ENCODE assay signal across 12 cellular contexts in genomic region chr2:159118859-159119510, GRCh38.
DNase-seq lines count a peak whose midpoint lies in the region; ATAC-seq, FAIRE-seq and TF ChIP-seq lines count a peak whose summit lies in the region.
"Had no signal": no experiment of that assay in that cellular context is flagged by ENCODE, and none has a peak within 500 bp of the region (broad histone marks: within the 10 kb centered on the region; RNA-seq: fewer than 3 reads in every experiment).

No MANE protein-coding gene starts in this region.

- H3F3A ChIP-seq in MM.1S (ENCODE audit: insufficient read depth, low read length): no peaks in the 10 kb centered on the region

- H3K9me3 ChIP-seq in MM.1S (replicated peaks; ENCODE audit: insufficient read depth, low read length) (no peaks in the 10 kb centered on the region), esophagus muscularis mucosa (no peaks in the 10 kb centered on the region), psoas muscle (no peaks in the 10 kb centered on the region)
- H3K9me3 ChIP-seq: gastrocnemius medialis, neutrophil had no signal

- no peak for FAIRE-seq in GM12892 (lab: Jason Lieb, UNC)

- TF ChIP-seq POLR2A in esophagus muscularis mucosa (IDR thresholded peaks at IDR 0.05; ENCODE audit: low read depth) (no peak), GM12892 (IDR thresholded peaks at IDR 0.05; ENCODE audit: low read depth, low read length) (no peak)

- DNase-seq in NCI-H2171 treated with DMSO at 0.1 percent for 48 hours (lab: John Stamatoyannopoulos, UW): peak; percentile 34
- no peak for DNase-seq in NCI-H2171 (lab: John Stamatoyannopoulos, UW)
- DNase-seq in MM.1S: peak; percentile 27
- no peak for DNase-seq in esophagus muscularis mucosa (ENCODE audit: extremely low spot score)
- no peak for DNase-seq in psoas muscle
- DNase-seq in GM12892 (ENCODE audit: insufficient read length): no peak
- DNase-seq in dedifferentiated amniotic fluid mesenchymal stem cell (ENCODE audit: extremely low spot score): no peak
- DNase-seq in stimulated activated CD4-positive, alpha-beta T cell treated with anti-CD3 and anti-CD28 coated beads, Interleukin-4, amount 100 ng/mL, for 4 hours: no peak

- H2AFZ ChIP-seq in MM.1S (ENCODE audit: low read length): no peak overlapping the region

- H3K9ac ChIP-seq in MM.1S (ENCODE audit: low read length): no peak overlapping the region

- intact Hi-C loops in esophagus muscularis mucosa (cut with DNase I): loop anchor here (2.0 kb wide), 1 partner anchor 218 kb away; no protein-coding TSS in a partner anchor
- intact Hi-C loops in psoas muscle (cut with DNase I): loop anchor here (2.0 kb wide), 2 partner anchors 214 to 218 kb away; no protein-coding TSS in a partner anchor

- no peaks in the 10 kb centered on the region for H3K36me3 ChIP-seq in MM.1S (replicated peaks; ENCODE audit: insufficient read depth, low read length)
- H3K36me3 ChIP-seq in esophagus muscularis mucosa: no peaks in the 10 kb centered on the region
- H3K36me3 ChIP-seq in psoas muscle (ENCODE audit: insufficient read depth in 1 of 2, low read depth in 1 of 2): no peaks in the 10 kb centered on the region
- H3K36me3 ChIP-seq: gastrocnemius medialis, neutrophil, spleen had no signal

- H3K4me1 ChIP-seq in MM.1S (ENCODE audit: low read length) (peaks cover 10% of the 10 kb centered on the region), esophagus muscularis mucosa (peaks cover 27 to 48% (median 31%) of the 10 kb centered on the region in 4 donors), psoas muscle (peaks cover 10% of the 10 kb centered on the region)

- H3K9me2 ChIP-seq in MM.1S (replicated peaks; ENCODE audit: insufficient read depth, low read length): no peaks in the 10 kb centered on the region

- WGBS in esophagus muscularis mucosa: 89% methylated on average over 2 of the region's 2 CpGs
- 67 to 75% (median 75%) methylated on average over 2 of the region's 2 CpGs for WGBS in psoas muscle, 3 donors

- no peak for TF ChIP-seq EP300 in esophagus muscularis mucosa (IDR thresholded peaks at IDR 0.05)

- no peaks in the 10 kb centered on the region for H4K20me1 ChIP-seq in MM.1S (ENCODE audit: insufficient read depth, low read length)

- H3K4me2 ChIP-seq in MM.1S (ENCODE audit: low read depth, low read length): no peak overlapping the region

- H3K79me2 ChIP-seq in MM.1S (ENCODE audit: low read length): no peaks in the 10 kb centered on the region

- TF ChIP-seq CTCF in MM.1S (IDR thresholded peaks at IDR 0.05; ENCODE audit: low read length) (no peak), esophagus muscularis mucosa (IDR thresholded peaks at IDR 0.05) (no peak), psoas muscle (IDR thresholded peaks at IDR 0.05) (peak; percentile 4)

- peak in 1 of 4 donors; percentile 25 for ATAC-seq in psoas muscle

- H3K4me3 ChIP-seq in MM.1S (ENCODE audit: low read length): no peak overlapping the region
- H3K4me3 ChIP-seq in esophagus muscularis mucosa: no peak overlapping the region
- H3K4me3 ChIP-seq in psoas muscle: no peak overlapping the region
- H3K4me3 ChIP-seq: gastrocnemius medialis, spleen, tibial nerve had no signal

- H3K27me3 ChIP-seq in MM.1S (replicated peaks; ENCODE audit: insufficient read depth, low read length) (no peaks in the 10 kb centered on the region), esophagus muscularis mucosa (no peaks in the 10 kb centered on the region), psoas muscle (ENCODE audit: insufficient read depth in 3 of 3, low read length in 2 of 3) (no peaks in the 10 kb centered on the region)
- H3K27me3 ChIP-seq: gastrocnemius medialis, neutrophil, spleen, tibial nerve had no signal

- no peak overlapping the region for H3K27ac ChIP-seq in MM.1S (ENCODE audit: low read length)
- H3K27ac ChIP-seq in esophagus muscularis mucosa (replicated peaks in 1 of 4): peak overlapping the region in 3 of 4 donors; percentile 3 to 50 (median 37)
- no peak overlapping the region for H3K27ac ChIP-seq in psoas muscle
- H3K27ac ChIP-seq: gastrocnemius medialis, neutrophil, spleen had no signal

Comparison
In these comparisons a context has a peak if more than half of its experiments do, and no peak if none do; other contexts are left out.
1. DNase-seq: peak in NCI-H2171 treated with DMSO at 0.1 percent for 48 hours (single experiment) and MM.1S (single experiment); none in NCI-H2171 (single experiment), esophagus muscularis mucosa (single experiment), psoas muscle (0 of 2), GM12892 (single experiment), dedifferentiated amniotic fluid mesenchymal stem cell (single experiment) and stimulated activated CD4-positive, alpha-beta T cell treated with anti-CD3 and anti-CD28 coated beads, Interleukin-4, amount 100 ng/mL, for 4 hours (0 of 2).
2. H3K27ac ChIP-seq: peak in esophagus muscularis mucosa (3 of 4); none in MM.1S (single experiment) and psoas muscle (single experiment).